1 cellular context compared by ENCODE assay signal in the genomic region with DNA sequence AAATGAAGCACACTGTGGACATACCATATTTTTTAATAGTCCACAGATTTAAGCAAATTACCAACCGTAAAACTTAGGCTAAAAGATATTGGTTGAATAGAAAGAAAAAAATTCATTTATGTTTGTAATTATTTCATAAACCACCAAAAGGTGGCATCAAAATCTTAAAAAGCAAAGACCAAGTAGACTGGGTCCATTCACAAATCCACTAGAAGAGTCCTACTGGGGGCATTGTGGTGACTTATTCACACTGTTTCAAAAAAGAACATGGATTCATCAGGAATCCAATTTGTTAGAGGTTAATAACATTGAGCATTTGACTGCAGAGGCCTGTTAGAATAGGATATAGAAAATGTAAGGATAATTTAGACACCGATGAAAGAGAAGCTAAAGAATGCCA.
TF ChIP-seq lines count a peak whose summit lies in the region.

No MANE protein-coding gene starts in this region.

TF ChIP-seq in HepG2, 621 proteins besides CTCF, POLR2A, EP300 and RAD21 (continued from another document):
- TF ChIP-seq, protein P1, sequence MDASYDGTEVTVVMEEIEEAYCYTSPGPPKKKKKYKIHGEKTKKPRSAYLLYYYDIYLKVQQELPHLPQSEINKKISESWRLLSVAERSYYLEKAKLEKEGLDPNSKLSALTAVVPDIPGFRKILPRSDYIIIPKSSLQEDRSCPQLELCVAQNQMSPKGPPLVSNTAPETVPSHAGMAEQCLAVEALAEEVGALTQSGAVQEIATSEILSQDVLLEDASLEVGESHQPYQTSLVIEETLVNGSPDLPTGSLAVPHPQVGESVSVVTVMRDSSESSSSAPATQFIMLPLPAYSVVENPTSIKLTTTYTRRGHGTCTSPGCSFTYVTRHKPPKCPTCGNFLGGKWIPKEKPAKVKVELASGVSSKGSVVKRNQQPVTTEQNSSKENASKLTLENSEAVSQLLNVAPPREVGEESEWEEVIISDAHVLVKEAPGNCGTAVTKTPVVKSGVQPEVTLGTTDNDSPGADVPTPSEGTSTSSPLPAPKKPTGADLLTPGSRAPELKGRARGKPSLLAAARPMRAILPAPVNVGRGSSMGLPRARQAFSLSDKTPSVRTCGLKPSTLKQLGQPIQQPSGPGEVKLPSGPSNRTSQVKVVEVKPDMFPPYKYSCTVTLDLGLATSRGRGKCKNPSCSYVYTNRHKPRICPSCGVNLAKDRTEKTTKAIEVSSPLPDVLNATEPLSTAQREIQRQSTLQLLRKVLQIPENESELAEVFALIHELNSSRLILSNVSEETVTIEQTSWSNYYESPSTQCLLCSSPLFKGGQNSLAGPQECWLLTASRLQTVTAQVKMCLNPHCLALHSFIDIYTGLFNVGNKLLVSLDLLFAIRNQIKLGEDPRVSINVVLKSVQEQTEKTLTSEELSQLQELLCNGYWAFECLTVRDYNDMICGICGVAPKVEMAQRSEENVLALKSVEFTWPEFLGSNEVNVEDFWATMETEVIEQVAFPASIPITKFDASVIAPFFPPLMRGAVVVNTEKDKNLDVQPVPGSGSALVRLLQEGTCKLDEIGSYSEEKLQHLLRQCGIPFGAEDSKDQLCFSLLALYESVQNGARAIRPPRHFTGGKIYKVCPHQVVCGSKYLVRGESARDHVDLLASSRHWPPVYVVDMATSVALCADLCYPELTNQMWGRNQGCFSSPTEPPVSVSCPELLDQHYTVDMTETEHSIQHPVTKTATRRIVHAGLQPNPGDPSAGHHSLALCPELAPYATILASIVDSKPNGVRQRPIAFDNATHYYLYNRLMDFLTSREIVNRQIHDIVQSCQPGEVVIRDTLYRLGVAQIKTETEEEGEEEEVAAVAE (CRISPR knock-in tag; IDR thresholded peaks at IDR 0.05; ENCODE audit: borderline replicate concordance): no peak
